Comparison of ENCODE assay signal across 1 cellular context in genomic region chr4:39528056-39528465, GRCh38.
TF ChIP-seq lines count a peak whose summit lies in the region.

No MANE protein-coding gene starts in this region.

TF ChIP-seq in GM12878, 131 proteins besides CTCF, POLR2A, EP300 and RAD21 (continued from another document):
- TF ChIP-seq, protein P1, sequence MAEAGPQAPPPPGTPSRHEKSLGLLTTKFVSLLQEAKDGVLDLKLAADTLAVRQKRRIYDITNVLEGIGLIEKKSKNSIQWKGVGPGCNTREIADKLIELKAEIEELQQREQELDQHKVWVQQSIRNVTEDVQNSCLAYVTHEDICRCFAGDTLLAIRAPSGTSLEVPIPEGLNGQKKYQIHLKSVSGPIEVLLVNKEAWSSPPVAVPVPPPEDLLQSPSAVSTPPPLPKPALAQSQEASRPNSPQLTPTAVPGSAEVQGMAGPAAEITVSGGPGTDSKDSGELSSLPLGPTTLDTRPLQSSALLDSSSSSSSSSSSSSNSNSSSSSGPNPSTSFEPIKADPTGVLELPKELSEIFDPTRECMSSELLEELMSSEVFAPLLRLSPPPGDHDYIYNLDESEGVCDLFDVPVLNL (IDR thresholded peaks at IDR 0.05; ENCODE audit: low read depth, low read length), result no peak
